In genomic region chr2:111099402-111099801, GRCh38 we compare ENCODE assay signal across 32 cellular contexts.
"Had no signal": no experiment of that assay in that cellular context is flagged by ENCODE, and none has a peak within 500 bp of the region (broad histone marks: within the 10 kb centered on the region; RNA-seq: fewer than 3 reads in every experiment).

No MANE protein-coding gene starts in this region.

- H3K9me3 ChIP-seq: Peyer's patch had no signal

- H3K27me3 ChIP-seq: brain microvascular endothelial cell, Peyer's patch had no signal

- H3K36me3 ChIP-seq: brain microvascular endothelial cell, Peyer's patch, WERI-Rb-1 had no signal

- H3K4me3 ChIP-seq: Peyer's patch, SK-N-MC had no signal

- H3K4me3 Mint-ChIP-seq: activated CD4-positive, alpha-beta memory T cell treated with anti-CD3 and anti-CD28 coated beads, Interleukin-2, amount 10 ng/mL, durations not matched to agents 7 days and 5 days; activated naive CD8-positive, alpha-beta T cell treated with anti-CD3 and anti-CD28 coated beads for 36 hours; activated T-helper 17 cell treated with anti-CD3 and anti-CD28 coated beads, Interleukin-2, amount 50 U/mL, for 72 hours had no signal

- ATAC-seq: activated T-helper 17 cell treated with anti-CD3 and anti-CD28 coated beads, Interleukin-2, amount 50 U/mL, for 72 hours; PC-3; Right ventricle myocardium inferior had no signal

- H3K27ac ChIP-seq: brain microvascular endothelial cell, Peyer's patch, RWPE1, SK-N-MC, WERI-Rb-1 had no signal

- DNase-seq: activated CD4-positive, alpha-beta memory T cell treated with anti-CD3 and anti-CD28 coated beads, Interleukin-2, amount 10 ng/mL, durations not matched to agents 7 days and 5 days; activated CD4-positive, alpha-beta T cell treated with anti-CD3 and anti-CD28 coated beads for 1 hour; activated CD4-positive, alpha-beta T cell treated with anti-CD3 and anti-CD28 coated beads for 48 hours; activated CD4-positive, CD25-positive, alpha-beta regulatory T cell; activated effector memory CD4-positive, alpha-beta T cell treated with anti-CD3 and anti-CD28 coated beads, Interleukin-2, amount 50 U/mL, for 16 hours; activated naive CD4-positive, alpha-beta T cell; activated naive CD4-positive, alpha-beta T cell treated with anti-CD3 and anti-CD28 coated beads, Interleukin-2, amount 50 U/mL, for 16 hours; activated naive CD8-positive, alpha-beta T cell treated with anti-CD3 and anti-CD28 coated beads for 36 hours; activated T-cell treated with anti-CD3 and anti-CD28 coated beads, Interleukin-2, amount 50 U/mL, for 1 hour; activated T-cell treated with anti-CD3 and anti-CD28 coated beads, Interleukin-2, amount 50 U/mL, for 72 hours; amniotic stem cell; aorta; brain microvascular endothelial cell; central memory CD4-positive, alpha-beta T cell; KG1; NCI-H1105; NCI-H1417 treated with DMSO at 0.1 percent for 48 hours; NCI-H1694; NCI-H1930; NCI-H2081 treated with DMSO at 0.1 percent for 48 hours; NCI-H226; NCI-H446 treated with DMSO at 0.1 percent for 48 hours; NCI-H524; PC-3; Peyer's patch; SIG-M5; T1000; WERI-Rb-1 had no signal

- H3K27ac Mint-ChIP-seq: activated CD4-positive, alpha-beta memory T cell treated with anti-CD3 and anti-CD28 coated beads, Interleukin-2, amount 10 ng/mL, durations not matched to agents 7 days and 5 days; activated naive CD8-positive, alpha-beta T cell treated with anti-CD3 and anti-CD28 coated beads for 36 hours; activated T-cell treated with anti-CD3 and anti-CD28 coated beads, Interleukin-2, amount 50 U/mL, for 72 hours; activated T-helper 17 cell treated with anti-CD3 and anti-CD28 coated beads, Interleukin-2, amount 50 U/mL, for 72 hours had no signal

- H3K4me1 ChIP-seq: Peyer's patch had no signal
